Comparison of ENCODE assay signal across 18 cellular contexts in genomic region chr18:48739266-48740067, GRCh38.
DNase-seq lines count a peak whose midpoint lies in the region; ATAC-seq and TF ChIP-seq lines count a peak whose summit lies in the region.
"Had no signal": no experiment of that assay in that cellular context is flagged by ENCODE, and none has a peak within 500 bp of the region (broad histone marks: within the 10 kb centered on the region; RNA-seq: fewer than 3 reads in every experiment).

No MANE protein-coding gene starts in this region.

- dilution Hi-C loops in IMR-90 (cut with HindIII; ENCODE audit: low sequenced_read_pairs, unreplicated experiment) = no loop called here

- H4K5ac ChIP-seq in IMR-90 (ENCODE audit: low read depth, low read length) = no peak overlapping the region

- H3K9me3 ChIP-seq in IMR-90 (ENCODE audit: control insufficient read depth, insufficient read depth, low read length) = no peaks in the 10 kb centered on the region
- H3K9me3 ChIP-seq in osteoblast (ENCODE audit: low read depth, low read length) = no peaks in the 10 kb centered on the region
- H3K9me3 ChIP-seq in tibial artery = no peaks in the 10 kb centered on the region
- H3K9me3 ChIP-seq: A549, BE2C had no signal

- H3K27ac ChIP-seq in IMR-90 (ENCODE audit: insufficient read depth, low read length) (no peak overlapping the region), osteoblast (ENCODE audit: low read depth, low read length) (peak overlapping the region; percentile 51), tibial artery (peak overlapping the region; percentile 70 to 86)
- H3K27ac ChIP-seq: A549 had no signal

- peaks cover 32% of the 10 kb centered on the region for H3K4me1 ChIP-seq in IMR-90 (ENCODE audit: control insufficient read depth, insufficient read depth, low read length)
- peaks cover 83% of the 10 kb centered on the region for H3K4me1 ChIP-seq in osteoblast (ENCODE audit: insufficient read depth, low read length)
- peaks cover 0 to 78% (median 66%) of the 10 kb centered on the region in 4 donors for H3K4me1 ChIP-seq in tibial artery
- H3K4me1 ChIP-seq: A549 had no signal

- no peak overlapping the region for H2BK15ac ChIP-seq in IMR-90 (ENCODE audit: low read depth, low read length)

- no peak overlapping the region for H2BK120ac ChIP-seq in IMR-90 (ENCODE audit: low read depth, low read length)

- no peak overlapping the region for H2BK20ac ChIP-seq in IMR-90 (ENCODE audit: low read depth, low read length)

- H4K91ac ChIP-seq in IMR-90 (ENCODE audit: insufficient read depth, low read depth, low read length) = no peak overlapping the region

- no peak for DNase-seq in IMR-90
- DNase-seq in fibroblast of peridontal ligament (ENCODE audit: extremely low read depth) = peak; percentile 57
- peak; percentile 52 for DNase-seq in osteoblast (ENCODE audit: insufficient read length, low spot score, missing footprints)
- DNase-seq in tibial artery = no peak
- DNase-seq in NCI-H1694 (lab: John Stamatoyannopoulos, UW) = no peak
- no peak for DNase-seq in activated CD8-positive, alpha-beta memory T cell treated with anti-CD3 and anti-CD28 coated beads for 24 hours
- DNase-seq in NCI-H1436 treated with DMSO at 0.1 percent for 48 hours (lab: John Stamatoyannopoulos, UW) = no peak
- DNase-seq: KBM-7, NCI-H1092, NCI-H146, NCI-H2029 treated with DMSO at 0.1 percent for 48 hours, NCI-H226, NCI-H524, NCI-H82 had no signal

- H3K56ac ChIP-seq in IMR-90 (ENCODE audit: extremely low read depth, insufficient read depth, low read length) = no peak overlapping the region

- no peak overlapping the region for H3K9ac ChIP-seq in IMR-90 (ENCODE audit: low read depth, low read length)

- H3K36me3 ChIP-seq in IMR-90 (ENCODE audit: control insufficient read depth, insufficient read depth, low read length) = peaks cover 2% of the 10 kb centered on the region; the same call in 1 of the 2 replicates
- H3K36me3 ChIP-seq in osteoblast (ENCODE audit: insufficient read depth, low read length) = no peaks in the 10 kb centered on the region
- no peaks in the 10 kb centered on the region for H3K36me3 ChIP-seq in tibial artery
- H3K36me3 ChIP-seq: BE2C had no signal

- WGBS in IMR-90 (ENCODE audit: extremely low coverage in 2 of 2, insufficient read length in 1 of 2), 2 experiments = 100% methylated on average over 3 of the region's 17 CpGs; no CpG with 5 or more reads in 1 of the 2 experiments

- peaks cover 50% of the 10 kb centered on the region for H4K20me1 ChIP-seq in IMR-90 (ENCODE audit: insufficient read depth, low read length)
- H4K20me1 ChIP-seq in osteoblast (ENCODE audit: insufficient read depth, low read length) = peaks cover 4% of the 10 kb centered on the region

- no peaks in the 10 kb centered on the region for H3K27me3 ChIP-seq in IMR-90 (ENCODE audit: control insufficient read depth, insufficient read depth, low read length)
- H3K27me3 ChIP-seq in osteoblast (ENCODE audit: insufficient read depth, low read length) = no peaks in the 10 kb centered on the region
- no peaks in the 10 kb centered on the region for H3K27me3 ChIP-seq in tibial artery
- H3K27me3 ChIP-seq: BE2C had no signal

- no peak for TF ChIP-seq POLR2A in IMR-90 (IDR thresholded peaks at IDR 0.05; ENCODE audit: low read depth, low read length)

- no peak overlapping the region for H3K23ac ChIP-seq in IMR-90 (ENCODE audit: low read depth, low read length)

- no peak for TF ChIP-seq RAD21 in IMR-90 (IDR thresholded peaks at IDR 0.05; ENCODE audit: low read length)

- H2AK5ac ChIP-seq in IMR-90 (ENCODE audit: low read depth, low read length) = peak overlapping the region; percentile 12; the same call in 1 of the 2 replicates

- no TSS peak for BruUV-seq in IMR-90 (replicated peaks; lab: Mats Ljungman, UMichigan)

- no peak overlapping the region for H3K4me2 ChIP-seq in IMR-90 (ENCODE audit: low read depth, low read length)
- H3K4me2 ChIP-seq in osteoblast (ENCODE audit: insufficient read depth, low read length) = peak overlapping the region; percentile 21
- H3K4me2 ChIP-seq: A549 had no signal

- no peak overlapping the region for H3K18ac ChIP-seq in IMR-90 (ENCODE audit: low read depth, low read length)

- H2BK5ac ChIP-seq in IMR-90 (ENCODE audit: low read depth, low read length, poor library complexity, severe bottlenecking) = no peak overlapping the region

- in situ Hi-C loops in IMR-90 (cut with MboI; ENCODE audit: low sequenced_read_pairs) = no loop called here

- ATAC-seq in IMR-90 (ENCODE audit: low read depth) (no peak), HG02763 (IDR thresholded peaks at IDR 0.05; ENCODE audit: unreplicated experiment) (no peak)
- ATAC-seq: A549, Panc1 had no signal

- H3K9me1 ChIP-seq in IMR-90 (ENCODE audit: insufficient read depth, low read length) = peaks cover 54% of the 10 kb centered on the region

- peak overlapping the region; percentile 47 for H2AK9ac ChIP-seq in IMR-90 (replicated peaks; ENCODE audit: low read depth, low read length, poor library complexity)

- intact Hi-C loops in IMR-90 (cut with micrococcal nuclease) (no loop called here), tibial artery (cut with DNase I; ENCODE audit: low total_unique reads) (no loop called here)

- no peak overlapping the region for H3K4ac ChIP-seq in IMR-90 (ENCODE audit: low read depth, low read length)

- H3K4me3 ChIP-seq in IMR-90 (ENCODE audit: insufficient read depth, low read depth, low read length) (no peak overlapping the region), osteoblast (ENCODE audit: insufficient read depth, low read length) (no peak overlapping the region), tibial artery (no peak overlapping the region)
- H3K4me3 ChIP-seq: A549 had no signal

- TF ChIP-seq CTCF in IMR-90 (conservative IDR thresholded peaks at IDR 0.05; ENCODE audit: low read depth, low read length) (no peak), osteoblast (IDR thresholded peaks at IDR 0.05; ENCODE audit: extremely low read depth, low read depth, low read length) (no peak), tibial artery (IDR thresholded peaks at IDR 0.05) (no peak)

- CTCF ChIA-PET in IMR-90 (lab: Yijun Ruan, JAX) = no interaction called here

- H3K79me2 ChIP-seq in osteoblast (ENCODE audit: insufficient read depth, low read length) = peaks cover 4% of the 10 kb centered on the region

- POLR2A ChIA-PET in IMR-90 (lab: Charles Lee; ENCODE audit: unreplicated experiment) = no interaction called here

- H4K8ac ChIP-seq in IMR-90 (ENCODE audit: low read depth in 2 of 2, low read length in 2 of 2) = no peak overlapping the region

- H2AFZ ChIP-seq in IMR-90 (replicated peaks; ENCODE audit: low read length, poor library complexity) = peak overlapping the region; percentile 23
- no peak overlapping the region for H2AFZ ChIP-seq in osteoblast (ENCODE audit: low read length)

- H3K79me1 ChIP-seq in IMR-90 (ENCODE audit: low read depth in 1 of 2, low read length in 2 of 2) = peaks cover 16 to 85% of the 10 kb centered on the region in 2 experiments

- no peak overlapping the region for H3K14ac ChIP-seq in IMR-90 (replicated peaks; ENCODE audit: low read depth, low read length)

TF ChIP-seq in IMR-90, 13 proteins besides CTCF, POLR2A, EP300 and RAD21:
- TF ChIP-seq CEBPB (IDR thresholded peaks at IDR 0.05; ENCODE audit: low read depth, low read length) (no peak), CHD1 (IDR thresholded peaks at IDR 0.05; ENCODE audit: low read depth, low read length) (no peak), RFX5 (IDR thresholded peaks at IDR 0.05; ENCODE audit: low read depth, low read length) (no peak), SMC3 (IDR thresholded peaks at IDR 0.05; ENCODE audit: low read depth, low read length) (no peak), MAZ (IDR thresholded peaks at IDR 0.05; ENCODE audit: borderline replicate concordance, low read depth, low read length) (no peak), FOS (IDR thresholded peaks at IDR 0.05; ENCODE audit: low read depth, low read length) (no peak), MXI1 (IDR thresholded peaks at IDR 0.05; ENCODE audit: borderline replicate concordance, low read depth, low read length) (no peak), BHLHE40 (IDR thresholded peaks at IDR 0.05; ENCODE audit: low read depth, low read length) (no peak), RCOR1 (IDR thresholded peaks at IDR 0.05; ENCODE audit: insufficient replicate concordance, low read length) (no peak), NFE2L2 (IDR thresholded peaks at IDR 0.05; ENCODE audit: low read depth, low read length) (no peak), MAFK (IDR thresholded peaks at IDR 0.05; ENCODE audit: low read depth, low read length) (no peak)
- TF ChIP-seq, protein P1, sequence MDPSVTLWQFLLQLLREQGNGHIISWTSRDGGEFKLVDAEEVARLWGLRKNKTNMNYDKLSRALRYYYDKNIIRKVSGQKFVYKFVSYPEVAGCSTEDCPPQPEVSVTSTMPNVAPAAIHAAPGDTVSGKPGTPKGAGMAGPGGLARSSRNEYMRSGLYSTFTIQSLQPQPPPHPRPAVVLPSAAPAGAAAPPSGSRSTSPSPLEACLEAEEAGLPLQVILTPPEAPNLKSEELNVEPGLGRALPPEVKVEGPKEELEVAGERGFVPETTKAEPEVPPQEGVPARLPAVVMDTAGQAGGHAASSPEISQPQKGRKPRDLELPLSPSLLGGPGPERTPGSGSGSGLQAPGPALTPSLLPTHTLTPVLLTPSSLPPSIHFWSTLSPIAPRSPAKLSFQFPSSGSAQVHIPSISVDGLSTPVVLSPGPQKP (IDR thresholded peaks at IDR 0.05; ENCODE audit: borderline replicate concordance, low read depth, low read length) = no peak
- TF ChIP-seq, protein P2, sequence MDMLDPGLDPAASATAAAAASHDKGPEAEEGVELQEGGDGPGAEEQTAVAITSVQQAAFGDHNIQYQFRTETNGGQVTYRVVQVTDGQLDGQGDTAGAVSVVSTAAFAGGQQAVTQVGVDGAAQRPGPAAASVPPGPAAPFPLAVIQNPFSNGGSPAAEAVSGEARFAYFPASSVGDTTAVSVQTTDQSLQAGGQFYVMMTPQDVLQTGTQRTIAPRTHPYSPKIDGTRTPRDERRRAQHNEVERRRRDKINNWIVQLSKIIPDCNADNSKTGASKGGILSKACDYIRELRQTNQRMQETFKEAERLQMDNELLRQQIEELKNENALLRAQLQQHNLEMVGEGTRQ (IDR thresholded peaks at IDR 0.05; ENCODE audit: low read depth, low read length) = no peak

Comparison
In these comparisons a context has a peak if more than half of its experiments do, and no peak if none do; other contexts are left out.
1. DNase-seq: peak in fibroblast of peridontal ligament (single experiment) and osteoblast (single experiment); none in IMR-90 (single experiment), tibial artery (0 of 2), NCI-H1694 (single experiment), activated CD8-positive, alpha-beta memory T cell treated with anti-CD3 and anti-CD28 coated beads for 24 hours (single experiment) and NCI-H1436 treated with DMSO at 0.1 percent for 48 hours (single experiment).